Comparison of ENCODE assay signal across 17 cellular contexts in the genomic region with DNA sequence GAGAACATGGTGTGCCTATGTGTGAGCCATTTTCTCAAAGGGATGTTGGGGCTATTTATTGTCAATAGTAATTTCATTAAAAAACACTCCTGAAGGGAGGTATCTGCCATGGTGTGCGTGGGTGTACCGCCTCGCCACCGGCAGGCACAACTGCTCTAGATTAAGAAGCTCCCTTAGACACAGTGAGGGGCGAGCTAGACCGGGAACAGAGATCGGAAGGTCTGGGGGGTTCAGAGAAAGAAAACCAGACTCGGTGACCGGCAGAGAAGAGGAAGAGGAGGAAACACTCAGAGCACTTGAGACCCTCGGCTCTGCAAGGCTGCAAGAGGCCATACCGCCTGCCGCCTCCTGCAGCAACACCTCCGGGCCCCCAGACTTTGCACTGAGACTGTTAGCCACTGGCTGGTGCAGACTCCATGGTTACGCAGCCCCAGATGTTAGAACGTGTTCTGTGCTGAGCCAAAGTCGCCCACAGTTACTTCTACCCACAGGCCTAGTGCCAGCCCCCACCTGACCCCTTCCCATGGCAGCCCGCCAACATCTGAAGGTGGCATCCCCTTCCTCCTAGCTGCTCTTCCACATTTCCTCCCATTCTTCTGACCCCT.
"Had no signal": no experiment of that assay in that cellular context is flagged by ENCODE, and none has a peak within 500 bp of the region (broad histone marks: within the 10 kb centered on the region; RNA-seq: fewer than 3 reads in every experiment).

No MANE protein-coding gene starts in this region.

- H3K27ac Mint-ChIP-seq: nephron progenitor cell had no signal

- H3K4me3 ChIP-seq: esophagus muscularis mucosa, gastrocnemius medialis, lung, right atrium auricular region, sigmoid colon, skin epidermis, stomach, upper lobe of left lung, uterus had no signal

- DNase-seq: effector memory CD8-positive, alpha-beta T cell; gastrocnemius medialis; left cardiac atrium; left ventricle myocardium superior; mesenchymal stem cell; naive B cell; nephron progenitor cell; sigmoid colon; stimulated activated CD4-positive, alpha-beta T cell treated with anti-CD3 and anti-CD28 coated beads, Interleukin-12 subunit alpha, Interleukin-12 subunit beta, amount 100 ng/mL, for 4 hours; stomach; upper lobe of left lung; uterus had no signal

- H3K4me3 Mint-ChIP-seq: effector memory CD8-positive, alpha-beta T cell; nephron progenitor cell had no signal

- H3K9me3 Mint-ChIP-seq: effector memory CD8-positive, alpha-beta T cell had no signal

- H3K36me3 ChIP-seq: uterus had no signal

- H3K4me1 ChIP-seq: gastrocnemius medialis, uterus had no signal

- H3K27me3 ChIP-seq: esophagus muscularis mucosa, gastrocnemius medialis, right atrium auricular region, sigmoid colon, stomach, upper lobe of left lung, uterus had no signal

- H3K9me3 ChIP-seq: gastrocnemius medialis, sigmoid colon, uterus had no signal

- H3K27ac ChIP-seq: epithelial cell of prostate, gastrocnemius medialis, right atrium auricular region, skin epidermis, stomach, upper lobe of left lung, uterus had no signal
